In the genomic region with DNA sequence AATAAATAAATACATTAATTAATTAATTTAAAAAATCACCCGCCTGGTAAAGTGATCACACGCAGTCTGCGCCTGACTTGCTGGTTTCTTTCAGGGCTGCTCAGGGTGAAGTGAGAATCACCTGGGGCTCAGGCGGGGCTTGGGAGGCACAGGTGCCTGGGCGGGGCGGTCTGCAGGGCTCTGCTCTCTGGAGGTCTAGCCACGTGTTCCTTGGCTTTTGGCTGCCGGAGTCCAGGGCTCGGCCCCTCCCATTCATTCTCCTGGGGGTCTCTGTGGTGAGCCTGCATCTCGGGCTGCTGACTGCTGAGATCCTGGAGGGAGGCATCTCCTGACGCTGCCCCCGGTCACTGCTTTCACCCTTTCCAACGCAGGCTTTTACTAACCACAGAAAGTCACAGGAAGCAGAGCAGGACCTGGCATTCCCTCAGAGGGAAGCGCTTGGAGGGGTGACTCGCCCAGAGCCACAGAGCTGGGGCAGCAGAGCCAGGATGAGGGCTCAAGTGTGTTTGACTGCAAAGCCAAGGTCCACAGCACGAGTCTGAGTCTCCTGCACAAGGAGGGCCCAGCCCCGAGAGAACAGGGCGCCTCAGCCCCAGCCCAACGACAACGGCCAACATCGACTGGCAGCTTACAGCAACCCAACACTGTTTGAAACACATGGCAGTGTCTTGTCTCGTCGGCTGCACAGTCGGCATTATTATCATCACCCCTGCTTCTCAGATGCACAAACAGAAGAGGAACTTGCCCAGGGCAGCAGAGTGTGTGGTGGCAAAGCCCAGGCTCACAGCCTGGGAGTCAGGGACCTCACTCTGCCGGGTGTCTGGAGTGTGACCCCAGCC, we compare ENCODE assay signal across 28 cellular contexts. TPM values are rescaled to one million over a fixed set of nuclear protein-coding genes. Genes with fewer than 3 reads are reported as not detected.
DNase-seq lines count a peak whose midpoint lies in the region; ATAC-seq, FAIRE-seq and TF ChIP-seq lines count a peak whose summit lies in the region.
"Had no signal": no experiment of that assay in that cellular context is flagged by ENCODE, and none has a peak within 500 bp of the region (broad histone marks: within the 10 kb centered on the region; RNA-seq: fewer than 3 reads in every experiment).

No MANE protein-coding gene starts in this region.

- no peak for TF ChIP-seq EP300 in K562 (IDR thresholded peaks at IDR 0.05; ENCODE audit: low read length)

- in situ Hi-C loops in K562 (cut with MboI): no loop called here

- no peaks in the 10 kb centered on the region for H4K20me1 ChIP-seq in GM23338 (replicated peaks; ENCODE audit: insufficient read depth)
- no peaks in the 10 kb centered on the region; the same call in 1 of the 2 replicates for H4K20me1 ChIP-seq in K562 (replicated peaks; ENCODE audit: control insufficient read depth, insufficient read depth, low read length)

- H3K27ac Mint-ChIP-seq in GM23338: no peak overlapping the region
- no peak overlapping the region for H3K27ac Mint-ChIP-seq in effector memory CD8-positive, alpha-beta T cell
- H3K27ac Mint-ChIP-seq: activated naive CD8-positive, alpha-beta T cell treated with anti-CD3 and anti-CD28 coated beads, Interleukin-2, amount 10 ng/mL, durations not matched to agents 7 days and 5 days; activated T-helper 2 cell treated with anti-CD3 and anti-CD28 coated beads, Interferon-gamma antibody, Interleukin-2, Interleukin-4, amounts not matched to agents 10 μg/mL and 5 μg/mL and 100 μg/mL, durations not matched to agents 14 hours and 24 hours and 36 hours; neural progenitor cell; stimulated activated effector memory CD8-positive, alpha-beta T cell treated with anti-CD3 and anti-CD28 coated beads, Interleukin-12 subunit alpha, Interleukin-12 subunit beta, amount 100 ng/mL, for 72 hours had no signal

- intact Hi-C loops in K562 (cut with micrococcal nuclease): no loop called here
- intact Hi-C loops in posterior vena cava (cut with DNase I): no loop called here

- H3K36me3 Mint-ChIP-seq in GM23338 (ENCODE audit: low read depth): no peaks in the 10 kb centered on the region
- no peaks in the 10 kb centered on the region for H3K36me3 Mint-ChIP-seq in effector memory CD8-positive, alpha-beta T cell (ENCODE audit: insufficient read depth)
- H3K36me3 Mint-ChIP-seq: activated naive CD8-positive, alpha-beta T cell treated with anti-CD3 and anti-CD28 coated beads, Interleukin-2, amount 10 ng/mL, durations not matched to agents 7 days and 5 days; neural progenitor cell; stimulated activated effector memory CD8-positive, alpha-beta T cell treated with anti-CD3 and anti-CD28 coated beads, Interleukin-12 subunit alpha, Interleukin-12 subunit beta, amount 100 ng/mL, for 72 hours had no signal

- ATAC-seq in GM23338 (peak; percentile 55), K562 (peak; percentile 43), GM21723 (IDR thresholded peaks at IDR 0.05; ENCODE audit: unreplicated experiment) (no peak)
- no peak for ATAC-seq in effector memory CD8-positive, alpha-beta T cell (replicated peaks)

- peak overlapping the region; percentile 72; the same call in 1 of the 2 replicates for H2AFZ ChIP-seq in GM23338
- no peak overlapping the region for H2AFZ ChIP-seq in K562 (ENCODE audit: low read depth, low read length)
- H2AFZ ChIP-seq: hepatocyte, neural progenitor cell had no signal

- no peaks in the 10 kb centered on the region for H3K9me1 ChIP-seq in K562 (ENCODE audit: control insufficient read depth, insufficient read depth, low read length)

- no peaks in the 10 kb centered on the region for H3K4me1 Mint-ChIP-seq in GM23338
- H3K4me1 Mint-ChIP-seq in effector memory CD8-positive, alpha-beta T cell (ENCODE audit: low read depth in 2 of 2): no peaks in the 10 kb centered on the region
- H3K4me1 Mint-ChIP-seq: neural progenitor cell; stimulated activated effector memory CD8-positive, alpha-beta T cell treated with anti-CD3 and anti-CD28 coated beads, Interleukin-12 subunit alpha, Interleukin-12 subunit beta, amount 100 ng/mL, for 72 hours had no signal

- DNase-seq in GM23338 (ENCODE audit: low spot score): no peak
- peak; percentile 40 for DNase-seq in NB4 (ENCODE audit: low read depth)
- DNase-seq in K562 (ENCODE audit: extremely low read depth in 1 of 4, low spot score in 3 of 4): no peak
- DNase-seq in posterior vena cava (ENCODE audit: low spot score): peak; percentile 54
- DNase-seq in effector memory CD8-positive, alpha-beta T cell: no peak
- DNase-seq in hypothalamus (lab: John Stamatoyannopoulos, UW): no peak
- DNase-seq: activated CD4-positive, alpha-beta T cell treated with anti-CD3 and anti-CD28 coated beads for 48 hours; activated naive CD8-positive, alpha-beta T cell treated with anti-CD3 and anti-CD28 coated beads, Interleukin-2, amount 10 ng/mL, durations not matched to agents 7 days and 5 days; COR-L47; DND-41; erythroblast; foreskin melanocyte; GOT3; NCI-H1048; NCI-H187; SHP77; stimulated activated CD4-positive, alpha-beta T cell treated with anti-CD3 and anti-CD28 coated beads, Interleukin-2, amount 100 ng/mL, for 24 hours; T-helper 1 cell had no signal

- H3K9ac ChIP-seq in K562 (ENCODE audit: insufficient read depth in 1 of 2, low read depth in 2 of 2, low read length in 2 of 2): peak overlapping the region in 1 of 2 experiments; percentile 31; a peak in 1 of 4 replicates
- H3K9ac ChIP-seq: neural progenitor cell had no signal

- peaks cover 9% of the 10 kb centered on the region for H3K27me3 Mint-ChIP-seq in GM23338 (ENCODE audit: insufficient read depth, low read depth, poor library complexity)
- H3K27me3 Mint-ChIP-seq in effector memory CD8-positive, alpha-beta T cell: peaks cover 61 to 83% of the 10 kb centered on the region in 2 donors

- H3K9me3 Mint-ChIP-seq in GM23338: peaks cover 3% of the 10 kb centered on the region
- H3K9me3 Mint-ChIP-seq in effector memory CD8-positive, alpha-beta T cell: peaks cover 0 to 11% of the 10 kb centered on the region in 2 donors

- no peak for TF ChIP-seq POLR2A in NB4 (IDR thresholded peaks at IDR 0.05; ENCODE audit: extremely low read depth, insufficient read length)
- TF ChIP-seq POLR2A in K562 (conservative IDR thresholded peaks at IDR 0.05): no peak

- no peaks in the 10 kb centered on the region for H3F3A ChIP-seq in GM23338 (replicated peaks; ENCODE audit: low read depth)

- H3K36me3 ChIP-seq in GM23338 (ENCODE audit: insufficient read depth): no peaks in the 10 kb centered on the region
- no peaks in the 10 kb centered on the region for H3K36me3 ChIP-seq in K562 (ENCODE audit: control insufficient read depth, insufficient read depth, low read length)
- H3K36me3 ChIP-seq: neural progenitor cell, prostate gland, vagina had no signal

- 11% methylated on average over 25 of the region's 25 CpGs for WGBS in K562 (ENCODE audit: insufficient coverage, low coverage, missing lambda C conversion rate)

- H3K27ac ChIP-seq in GM23338 (ENCODE audit: low read depth) (no peak overlapping the region), K562 (ENCODE audit: extremely low read depth, low read depth, low read length) (no peak overlapping the region)
- H3K27ac ChIP-seq: hepatocyte, neural progenitor cell, prostate gland, vagina had no signal

- no peak overlapping the region for H3K4me3 ChIP-seq in GM23338
- H3K4me3 ChIP-seq in NB4 (ENCODE audit: low read depth, low read length): no peak overlapping the region
- H3K4me3 ChIP-seq in K562: no peak overlapping the region
- H3K4me3 ChIP-seq: hepatocyte, neural progenitor cell, prostate gland, vagina had no signal

- H3K79me2 ChIP-seq in GM23338 (replicated peaks; ENCODE audit: insufficient read depth) (no peaks in the 10 kb centered on the region), K562 (ENCODE audit: control insufficient read depth, insufficient read depth, low read length) (no peaks in the 10 kb centered on the region)
- H3K79me2 ChIP-seq: hepatocyte had no signal

- no peaks in the 10 kb centered on the region for H3K9me2 ChIP-seq in GM23338 (ENCODE audit: insufficient read depth)

- H3K4me3 Mint-ChIP-seq in GM23338: no peak overlapping the region
- H3K4me3 Mint-ChIP-seq in effector memory CD8-positive, alpha-beta T cell: no peak overlapping the region
- H3K4me3 Mint-ChIP-seq: activated naive CD8-positive, alpha-beta T cell treated with anti-CD3 and anti-CD28 coated beads, Interleukin-2, amount 10 ng/mL, durations not matched to agents 7 days and 5 days; neural progenitor cell; stimulated activated effector memory CD8-positive, alpha-beta T cell treated with anti-CD3 and anti-CD28 coated beads, Interleukin-12 subunit alpha, Interleukin-12 subunit beta, amount 100 ng/mL, for 72 hours had no signal

- POLR2A ChIA-PET in K562 (lab: Yijun Ruan, JAX): interaction anchor here (1.3 kb wide), 1 partner anchor 12 kb away, joined by 3 read pairs; no protein-coding TSS in a partner anchor

- no peak for TF ChIP-seq RAD21 in K562 (CRISPR knock-in tag; conservative IDR thresholded peaks at IDR 0.05 in 1 of 2, IDR thresholded peaks at IDR 0.05 in 1 of 2)

- H3K9me3 ChIP-seq in K562 (replicated peaks; ENCODE audit: control insufficient read depth, insufficient read depth, low read depth, low read length): no peaks in the 10 kb centered on the region
- H3K9me3 ChIP-seq: prostate gland had no signal

- no peak for TF ChIP-seq CTCF in GM23338 (conservative IDR thresholded peaks at IDR 0.05; ENCODE audit: low read depth in 2 of 2)
- TF ChIP-seq CTCF in NB4 (IDR thresholded peaks at IDR 0.05; ENCODE audit: low read depth, low read length): no peak
- no peak for TF ChIP-seq CTCF in K562 (IDR thresholded peaks at IDR 0.05 in 2 of 3, conservative IDR thresholded peaks at IDR 0.05 in 1 of 3; ENCODE audit: insufficient read depth in 2 of 3, low read depth in 1 of 3, low read length in 3 of 3)

- CTCF ChIA-PET in K562 (lab: Yijun Ruan, JAX; ENCODE audit: low intra/inter-chr PET ratio): no interaction called here

- H3K4me1 ChIP-seq in GM23338 (ENCODE audit: insufficient read depth) (no peaks in the 10 kb centered on the region), K562 (replicated peaks in 1 of 2; ENCODE audit: control insufficient read depth in 2 of 2, insufficient read depth in 2 of 2, low read length in 2 of 2) (peaks cover 0 to 13% of the 10 kb centered on the region in 2 experiments; a peak in 1 of 5 replicates)
- H3K4me1 ChIP-seq: neural progenitor cell, prostate gland, vagina had no signal

- BruUV-seq in K562 (replicated peaks; lab: Mats Ljungman, UMichigan): no TSS peak

- FAIRE-seq in K562 (lab: Jason Lieb, UNC): no peak
- FAIRE-seq: GM19239 had no signal

- no peak overlapping the region for H3K4me2 ChIP-seq in GM23338
- H3K4me2 ChIP-seq in K562 (ENCODE audit: insufficient read depth, low read length): no peak overlapping the region
- H3K4me2 ChIP-seq: hepatocyte, neural progenitor cell had no signal

- H3K27me3 ChIP-seq in GM23338 (ENCODE audit: insufficient read depth): peaks cover 6% of the 10 kb centered on the region; the same call in 1 of the 2 replicates
- H3K27me3 ChIP-seq in K562 (ENCODE audit: control insufficient read depth in 2 of 2, insufficient read depth in 2 of 2, low read length in 2 of 2): peaks cover 65 to 69% of the 10 kb centered on the region in 2 experiments
- H3K27me3 ChIP-seq: vagina had no signal

RNA-seq across cellular contexts. Expression of gene MNX1, which starts 22.4 kb away (rescaled TPM):
- total RNA-seq in GM23338 (2014; rRNA removed; shearing (Covaris generic)): 0.14 TPM in 1 of 2 replicates, not detected in the other
- 0.14 and 0.24 TPM in 2 replicates for polyA plus RNA-seq in GM23338 (2016; fragmentation: Nextera tagmentation; extraction: Ambion mirVana)
- total RNA-seq in K562 (2011; cell fraction: chromatin; rRNA removed; ENCODE audit: low replicate concordance): 6.6 and 8.7 TPM in 2 replicates
- 4.3 and 5.3 TPM in 2 replicates for total RNA-seq in K562 (2011; cell fraction: nucleolus; rRNA removed)
- total RNA-seq in K562 (2011; cell fraction: nucleoplasm; rRNA removed): 5.3 and 5.4 TPM in 2 replicates
- total RNA-seq in K562 (2014; rRNA removed): 5.3 TPM in 2 replicates
- total RNA-seq in K562 (2014; rRNA removed; fragmentation: Illumina TruSeq; extraction: Trizol): 1.4 and 1.8 TPM in 2 replicates
- 2.1 and 2.2 TPM in 2 replicates for total RNA-seq in K562 (2015; rRNA removed; fragmentation: Illumina TruSeq; extraction: Trizol)
- 8.0 and 9.5 TPM in 2 replicates for total RNA-seq in K562 (2021)
- 0.98 and 1.2 TPM in 2 replicates for polyA plus RNA-seq in K562 (2011; rRNA removed)
- 0.62 and 1.2 TPM in 2 replicates for polyA plus RNA-seq in K562 (2011; cell fraction: cytosol; rRNA removed)
- 6.0 and 6.7 TPM in 2 replicates for polyA plus RNA-seq in K562 (2011; cell fraction: nucleus; rRNA removed)
- polyA plus RNA-seq in K562 (2012): 2.7 and 7.8 TPM in 2 replicates
- polyA plus RNA-seq in K562 (2014; fragmentation: Illumina TruSeq; extraction: Trizol): 1.1 and 1.7 TPM in 2 replicates
- under 1 TPM; 0.15 to 0.25 TPM for polyA plus RNA-seq in K562 (2014; fragmentation: Nextera tagmentation; extraction: Ambion mirVana)
- 4.0 and 5.9 TPM in 2 replicates for polyA plus RNA-seq in K562 (2014; rRNA removed)
- polyA minus RNA-seq in K562 (2011; rRNA and poly(A)+ RNA removed): 0.66 and 0.84 TPM in 2 replicates
- 2.5 TPM in 1 of 2 replicates, not detected in the other for polyA minus RNA-seq in K562 (2011; cell fraction: cytosol; rRNA and poly(A)+ RNA removed)
- polyA minus RNA-seq in K562 (2011; cell fraction: nucleus; rRNA and poly(A)+ RNA removed): 3.2 and 4.3 TPM in 2 replicates
- not detected for total RNA-seq in posterior vena cava
- total RNA-seq: activated naive CD8-positive, alpha-beta T cell treated with anti-CD3 and anti-CD28 coated beads, Interleukin-2, amount 10 ng/mL, durations not matched to agents 7 days and 5 days; skeletal muscle tissue; temporal lobe; vagina had no signal

Comparison
In these comparisons a context has a peak if more than half of its experiments do, and no peak if none do; other contexts are left out.
1. ATAC-seq: peak in GM23338 (single experiment) and K562 (single experiment); none in GM21723 (single experiment) and effector memory CD8-positive, alpha-beta T cell (single experiment).
2. DNase-seq: peak in NB4 (single experiment) and posterior vena cava (single experiment); none in GM23338 (single experiment), K562 (0 of 4), effector memory CD8-positive, alpha-beta T cell (0 of 3) and hypothalamus (0 of 51).